ENCODE assay signal across 8 cellular contexts in genomic region chr12:31238764-31239387, GRCh38.
DNase-seq lines count a peak whose midpoint lies in the region; ATAC-seq and TF ChIP-seq lines count a peak whose summit lies in the region.

No MANE protein-coding gene starts in this region.

- intact Hi-C loops in stomach (cut with DNase I; ENCODE audit: low total_unique reads): no loop called here

- TF ChIP-seq EP300 in neural cell (conservative IDR thresholded peaks at IDR 0.05; ENCODE audit: poor library complexity, severe bottlenecking): no peak
- no peak for TF ChIP-seq EP300 in stomach (IDR thresholded peaks at IDR 0.05)

- TF ChIP-seq CTCF in neural cell (IDR thresholded peaks at IDR 0.05; ENCODE audit: poor library complexity, severe bottlenecking) (peak; percentile 71), stomach (IDR thresholded peaks at IDR 0.05) (peak in 5 of 7 experiments; percentile 49 to 73 (median 57))

- TF ChIP-seq RAD21 in neural cell (conservative IDR thresholded peaks at IDR 0.05): peak; percentile 63

- H3K9me3 ChIP-seq in neural cell (ENCODE audit: low read length): no peaks in the 10 kb centered on the region
- no peaks in the 10 kb centered on the region for H3K9me3 ChIP-seq in stomach

- H3K27ac ChIP-seq in neural cell (ENCODE audit: low read length) (no peak overlapping the region), stomach (no peak overlapping the region)

- peak; percentile 90 for ATAC-seq in GM19463 (IDR thresholded peaks at IDR 0.05; ENCODE audit: unreplicated experiment)

- no peaks in the 10 kb centered on the region for H3K9me2 ChIP-seq in neural cell (ENCODE audit: insufficient read depth, low read length)

- no peaks in the 10 kb centered on the region for H3K79me2 ChIP-seq in neural cell (replicated peaks; ENCODE audit: insufficient read depth, low read length)

- H3K27me3 ChIP-seq in neural cell (ENCODE audit: insufficient read depth, low read depth, low read length) (no peaks in the 10 kb centered on the region), stomach (peaks cover 0 to 37% (median 0%) of the 10 kb centered on the region in 3 donors)

- DNase-seq in Caki2 (ENCODE audit: low read depth) (peak; percentile 55), HK-2 (ENCODE audit: unreplicated experiment) (peak; percentile 58), NOMO-1 treated with dmso at 0.1 percent for 144 hours (lab: John Stamatoyannopoulos, UW; ENCODE audit: unreplicated experiment) (peak; percentile 34), fibroblast of gingiva (ENCODE audit: low read depth) (peak; percentile 45), stomach (peak; percentile 75)
- peak; percentile 70 for DNase-seq in activated CD8-positive, alpha-beta memory T cell treated with anti-CD3 and anti-CD28 coated beads, Interleukin-2, amount 50 U/mL, for 48 hours

- no peak overlapping the region for H3K9ac ChIP-seq in neural cell (ENCODE audit: low read length)

- no peaks in the 10 kb centered on the region for H4K20me1 ChIP-seq in neural cell (ENCODE audit: insufficient read depth)

- H3F3A ChIP-seq in neural cell (ENCODE audit: insufficient read depth, low read length, poor library complexity, severe bottlenecking): no peaks in the 10 kb centered on the region

- no peak overlapping the region for H2AFZ ChIP-seq in neural cell (ENCODE audit: low read depth, low read length)

- WGBS in stomach, 5 donors: 18 to 22% (median 21%) methylated on average over 11 of the region's 11 CpGs

- no peak for TF ChIP-seq POLR2A in stomach (IDR thresholded peaks at IDR 0.05)

- H3K4me1 ChIP-seq in stomach: peaks cover 0 to 13% (median 12%) of the 10 kb centered on the region in 4 donors

- no peaks in the 10 kb centered on the region for H3K36me3 ChIP-seq in neural cell (ENCODE audit: insufficient read depth, low read length)
- no peaks in the 10 kb centered on the region for H3K36me3 ChIP-seq in stomach

- H3K4me3 ChIP-seq in neural cell (ENCODE audit: low read length): no peak overlapping the region
- H3K4me3 ChIP-seq in stomach: no peak overlapping the region

- in situ Hi-C loops in Caki2 (cut with HindIII; ENCODE audit: low pct_unique_long_range_greater_than_20kb, low sequenced_read_pairs): no loop called here

- H3K4me2 ChIP-seq in neural cell (ENCODE audit: low read length): no peak overlapping the region

TF ChIP-seq in neural cell, 6 proteins besides CTCF, POLR2A, EP300 and RAD21:
- TF ChIP-seq POLR2AphosphoS5 (IDR thresholded peaks at IDR 0.05) (no peak), SMC3 (conservative IDR thresholded peaks at IDR 0.05; ENCODE audit: poor library complexity) (peak; percentile 67), EZH2 (IDR thresholded peaks at IDR 0.05; ENCODE audit: borderline replicate concordance, insufficient read depth, low read length, poor library complexity, severe bottlenecking) (no peak), TAF1 (IDR thresholded peaks at IDR 0.05; ENCODE audit: low read depth) (no peak), MXI1 (conservative IDR thresholded peaks at IDR 0.05; ENCODE audit: poor library complexity, severe bottlenecking) (no peak)
TF ChIP-seq in neural cell: peak in this region for 1.
